ENCODE assay signal across 14 cellular contexts in genomic region chr9:91536211-91536691, GRCh38.
DNase-seq lines count a peak whose midpoint lies in the region; ATAC-seq, FAIRE-seq and TF ChIP-seq lines count a peak whose summit lies in the region.
"Had no signal": no experiment of that assay in that cellular context is flagged by ENCODE, and none has a peak within 500 bp of the region (broad histone marks: within the 10 kb centered on the region; RNA-seq: fewer than 3 reads in every experiment).

No MANE protein-coding gene starts in this region.

- peaks cover 11% of the 10 kb centered on the region for H3K4me1 ChIP-seq in HepG2 (ENCODE audit: insufficient read depth, low read length)
- no peaks in the 10 kb centered on the region for H3K4me1 ChIP-seq in right lobe of liver
- H3K4me1 ChIP-seq: thyroid gland had no signal

- H3K9ac ChIP-seq in HepG2 (ENCODE audit: insufficient read depth, low read depth, low read length), result no peak overlapping the region

- no peak overlapping the region for H3K27ac ChIP-seq in HepG2 (ENCODE audit: extremely low read length, insufficient read depth, low read length)
- H3K27ac ChIP-seq in right lobe of liver, result no peak overlapping the region
- H3K27ac ChIP-seq: thyroid gland had no signal

- TF ChIP-seq EP300 in HepG2 (IDR thresholded peaks at IDR 0.05; ENCODE audit: low read depth in 2 of 2, low read length in 2 of 2), result no peak
- TF ChIP-seq EP300 in HepG2 (CRISPR knock-in tag; IDR thresholded peaks at IDR 0.05; ENCODE audit: borderline replicate concordance), result no peak

- H3K9me3 ChIP-seq in HepG2 (ENCODE audit: low read length) (no peaks in the 10 kb centered on the region), right lobe of liver (no peaks in the 10 kb centered on the region)
- H3K9me3 ChIP-seq: thyroid gland had no signal

- TF ChIP-seq POLR2A in HepG2 (IDR thresholded peaks at IDR 0.05; ENCODE audit: insufficient read depth in 1 of 2, low read depth in 2 of 2, low read length in 2 of 2), result no peak
- no peak for TF ChIP-seq POLR2A in right lobe of liver (IDR thresholded peaks at IDR 0.05)

- TF ChIP-seq CTCF in HepG2 (CRISPR knock-in tag; IDR thresholded peaks at IDR 0.05), result no peak
- TF ChIP-seq CTCF in right lobe of liver (IDR thresholded peaks at IDR 0.05), result no peak

- H3K36me3 ChIP-seq in HepG2 (replicated peaks in 1 of 2; ENCODE audit: control insufficient read depth in 1 of 2, insufficient read depth in 2 of 2, low read length in 2 of 2) (no peaks in the 10 kb centered on the region), right lobe of liver (no peaks in the 10 kb centered on the region)
- H3K36me3 ChIP-seq: thyroid gland had no signal

- CTCF ChIA-PET in HepG2 (lab: Yijun Ruan, JAX; ENCODE audit: low intra/inter-chr PET ratio, low total read pairs), result no interaction called here

- ATAC-seq in HepG2, result peak; percentile 90
- no peak for ATAC-seq in right lobe of liver
- no peak for ATAC-seq in left lobe of liver

- no peak for TF ChIP-seq RAD21 in HepG2 (CRISPR knock-in tag; IDR thresholded peaks at IDR 0.05)

- no peak overlapping the region for H3K4me3 ChIP-seq in HepG2 (replicated peaks in 1 of 3; ENCODE audit: insufficient read depth in 1 of 3, low read depth in 2 of 3, low read length in 3 of 3)
- H3K4me3 ChIP-seq in right lobe of liver, result no peak overlapping the region
- H3K4me3 ChIP-seq: thyroid gland had no signal

- no TSS peak for BruUV-seq in HepG2 (replicated peaks; lab: Mats Ljungman, UMichigan)

- DNase-seq in HepG2 (ENCODE audit: low spot score), result peak; percentile 41
- no peak for DNase-seq in right lobe of liver
- peak; percentile 78 for DNase-seq in SW480 (ENCODE audit: low spot score)
- DNase-seq in iPS-NIHi7 (ENCODE audit: extremely low spot score), result peak; percentile 53
- DNase-seq in cerebellar nuclear complex (lab: John Stamatoyannopoulos, UW), result no peak
- DNase-seq in RPMI8226, result no peak
- no peak for DNase-seq in activated effector memory CD4-positive, alpha-beta T cell treated with anti-CD3 and anti-CD28 coated beads, Interleukin-2, amount 50 U/mL, for 16 hours
- DNase-seq in left lobe of liver (ENCODE audit: low spot score), result no peak
- DNase-seq: activated CD4-positive, alpha-beta memory T cell treated with anti-CD3 and anti-CD28 coated beads, Interleukin-2, amount 10 ng/mL, durations not matched to agents 7 days and 5 days; amygdala; foreskin melanocyte; naive B cell; SIG-M5 had no signal

- in situ Hi-C loops in HepG2 (cut with HindIII; ENCODE audit: extremely low pct_ligation_motif_present, low pct_unique_long_range_greater_than_20kb), result no loop called here

- intact Hi-C loops in HepG2 (cut with micrococcal nuclease; ENCODE audit: unreplicated experiment) (no loop called here), right lobe of liver (cut with DNase I) (no loop called here)

- no peaks in the 10 kb centered on the region for H3K79me2 ChIP-seq in HepG2 (ENCODE audit: insufficient read depth, low read length)

- H3K4me2 ChIP-seq in HepG2 (ENCODE audit: low read depth, low read length), result peak overlapping the region; percentile 29; the same call in 1 of the 2 replicates

- no peak for FAIRE-seq in HepG2 (lab: Jason Lieb, UNC)

- POLR2A ChIA-PET in HepG2 (lab: Yijun Ruan, JAX), result no interaction called here

- no peaks in the 10 kb centered on the region for H4K20me1 ChIP-seq in HepG2 (ENCODE audit: insufficient read depth, low read length)

- H2AFZ ChIP-seq in HepG2 (ENCODE audit: low read length), result no peak overlapping the region

- WGBS in HepG2 (ENCODE audit: low lambda C conversion rate), result 0% methylated on average over 3 of the region's 3 CpGs
- 16% methylated on average over 3 of the region's 3 CpGs for WGBS in right lobe of liver (ENCODE audit: insufficient coverage, low coverage, low lambda C conversion rate, missing lambda C conversion rate)

- H3K27me3 ChIP-seq in HepG2 (ENCODE audit: control insufficient read depth in 1 of 2, insufficient read depth in 2 of 2, low read length in 2 of 2) (peaks cover 0 to 28% of the 10 kb centered on the region in 2 experiments; a peak in 2 of 5 replicates), right lobe of liver (no peaks in the 10 kb centered on the region)
- H3K27me3 ChIP-seq: thyroid gland had no signal

TF ChIP-seq in HepG2, 621 proteins besides CTCF, POLR2A, EP300 and RAD21 (continues in another document):
- TF ChIP-seq MXI1 (IDR thresholded peaks at IDR 0.05; ENCODE audit: borderline replicate concordance, low read depth, low read length), result 0 out of 3 replicates have a peak, but pooled peaks have one; percentile 31
- TF ChIP-seq SRF (IDR thresholded peaks at IDR 0.05; ENCODE audit: low read depth, low read length), result no peak
- TF ChIP-seq ZNF101 (CRISPR knock-in tag; IDR thresholded peaks at IDR 0.05; ENCODE audit: borderline replicate concordance, low read depth), result no peak
- no peak for TF ChIP-seq U2AF2 (IDR thresholded peaks at IDR 0.05; ENCODE audit: low read depth, low read length)
- 0 out of 2 replicates have a peak, but pooled peaks have one; percentile 17 for TF ChIP-seq HOMEZ (CRISPR knock-in tag; IDR thresholded peaks at IDR 0.05; ENCODE audit: low read depth)
- peak; percentile 27; the same call in 1 of the 2 replicates for TF ChIP-seq HDAC1 (CRISPR knock-in tag; IDR thresholded peaks at IDR 0.05)
- TF ChIP-seq ZNF460 (CRISPR knock-in tag; IDR thresholded peaks at IDR 0.05; ENCODE audit: borderline replicate concordance), result no peak
- TF ChIP-seq ZSCAN9 (CRISPR knock-in tag; IDR thresholded peaks at IDR 0.05; ENCODE audit: borderline replicate concordance), result no peak
- TF ChIP-seq SETDB1 (CRISPR knock-in tag; IDR thresholded peaks at IDR 0.05; ENCODE audit: borderline replicate concordance), result no peak
- no peak for TF ChIP-seq YEATS4 (CRISPR knock-in tag; IDR thresholded peaks at IDR 0.05; ENCODE audit: borderline replicate concordance)
- TF ChIP-seq SOX13 (IDR thresholded peaks at IDR 0.05), result no peak
- peak in 1 of 2 experiments; percentile 44; a peak in 1 of 4 replicates for TF ChIP-seq SOX13 (CRISPR knock-in tag; conservative IDR thresholded peaks at IDR 0.05 in 1 of 2, IDR thresholded peaks at IDR 0.05 in 1 of 2)
- TF ChIP-seq BCL6 (CRISPR knock-in tag; IDR thresholded peaks at IDR 0.05), result peak; percentile 12; the same call in 1 of the 2 replicates
- TF ChIP-seq FOXA3 (CRISPR knock-in tag; IDR thresholded peaks at IDR 0.05), result peak; percentile 89
- TF ChIP-seq CEBPB (IDR thresholded peaks at IDR 0.05; ENCODE audit: borderline replicate concordance, low read depth, low read length), result no peak
- 0 out of 2 replicates have a peak, but pooled peaks have one; percentile 18 for TF ChIP-seq MAX (IDR thresholded peaks at IDR 0.05)
- TF ChIP-seq ATF4 (CRISPR knock-in tag; IDR thresholded peaks at IDR 0.05), result peak in 1 of 2 experiments; percentile 42; a peak in 1 of 4 replicates
- no peak for TF ChIP-seq ZNF841 (CRISPR knock-in tag; IDR thresholded peaks at IDR 0.05; ENCODE audit: borderline replicate concordance)
- peak; percentile 56 for TF ChIP-seq RARA (CRISPR knock-in tag; IDR thresholded peaks at IDR 0.05)
- no peak for TF ChIP-seq ZNF589 (CRISPR knock-in tag; conservative IDR thresholded peaks at IDR 0.05)
- no peak for TF ChIP-seq SMARCC2 (IDR thresholded peaks at IDR 0.05)
- peak; percentile 56; the same call in 1 of the 2 replicates for TF ChIP-seq ZNF644 (CRISPR knock-in tag; IDR thresholded peaks at IDR 0.05; ENCODE audit: low read depth)
- TF ChIP-seq YEATS2 (CRISPR knock-in tag; IDR thresholded peaks at IDR 0.05; ENCODE audit: borderline replicate concordance), result 0 out of 2 replicates have a peak, but pooled peaks have one; percentile 24
- peak; percentile 66; the same call in 1 of the 2 replicates for TF ChIP-seq SP5 (CRISPR knock-in tag; IDR thresholded peaks at IDR 0.05; ENCODE audit: borderline replicate concordance, low read depth)
- no peak for TF ChIP-seq TBL1XR1 (IDR thresholded peaks at IDR 0.05; ENCODE audit: borderline replicate concordance, low read length, partially characterized antibody)
- TF ChIP-seq MIER2 (CRISPR knock-in tag; IDR thresholded peaks at IDR 0.05), result peak; percentile 91

Comparison
In these comparisons a context has a peak if more than half of its experiments do, and no peak if none do; other contexts are left out.
1. DNase-seq: peak in HepG2 (single experiment), SW480 (single experiment) and iPS-NIHi7 (single experiment); none in right lobe of liver (0 of 3), cerebellar nuclear complex (0 of 2), RPMI8226 (single experiment), activated effector memory CD4-positive, alpha-beta T cell treated with anti-CD3 and anti-CD28 coated beads, Interleukin-2, amount 50 U/mL, for 16 hours (single experiment) and left lobe of liver (single experiment).